14 cellular contexts compared by ENCODE assay signal in the genomic region with DNA sequence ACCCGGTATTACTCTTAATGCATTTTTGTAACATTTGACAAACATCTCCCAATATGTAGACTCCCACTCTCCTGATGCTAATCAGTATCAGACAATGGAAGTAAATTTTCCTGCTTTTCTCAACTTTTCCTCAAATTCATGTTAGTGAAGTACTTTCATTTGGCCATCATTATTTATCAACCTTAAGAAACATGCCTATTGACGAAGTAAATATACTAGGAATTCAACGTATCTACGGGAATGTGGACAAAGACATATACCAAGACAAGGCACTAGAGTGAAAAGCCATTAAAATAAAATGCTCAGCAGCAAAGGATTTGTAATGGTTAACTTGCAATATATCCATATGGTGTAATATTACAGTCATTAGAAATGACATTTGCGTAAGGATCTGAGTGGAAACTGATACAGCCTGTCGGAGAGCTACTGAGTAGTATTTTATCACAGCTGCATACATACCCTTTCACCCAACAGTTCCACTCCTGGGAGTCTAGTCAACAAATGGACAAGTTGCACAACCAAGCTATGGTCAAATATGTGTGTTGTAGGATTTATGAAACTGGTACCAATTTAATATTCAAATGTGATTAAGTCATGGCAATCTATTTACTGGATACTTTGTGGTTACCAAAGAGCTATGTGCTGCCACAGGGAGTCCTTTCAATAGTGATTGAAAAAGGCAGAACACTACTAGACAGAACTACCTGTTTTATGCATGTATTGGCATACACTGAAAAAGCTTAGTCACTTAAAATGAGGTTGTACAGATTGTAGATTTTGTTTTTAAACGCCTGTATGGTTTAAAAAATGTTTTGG. TPM values are rescaled to one million over a fixed set of nuclear protein-coding genes. Genes with fewer than 3 reads are reported as not detected.
A peak's percentile ranks its signal among the peaks of the same experiment; 100 is the strongest.
DNase-seq lines count a peak whose midpoint lies in the region; ATAC-seq and TF ChIP-seq lines count a peak whose summit lies in the region.
"Had no signal": no experiment of that assay in that cellular context is flagged by ENCODE, and none has a peak within 500 bp of the region (broad histone marks: within the 10 kb centered on the region; RNA-seq: fewer than 3 reads in every experiment).

No MANE protein-coding gene starts in this region.

- TF ChIP-seq CTCF in upper lobe of right lung (IDR thresholded peaks at IDR 0.05): no peak

- H3K9me3 ChIP-seq in upper lobe of right lung: no peaks in the 10 kb centered on the region
- H3K9me3 ChIP-seq: SJSA1 had no signal

- peaks cover 29% of the 10 kb centered on the region for H3K4me1 Mint-ChIP-seq in activated T-helper 2 cell treated with anti-CD3 and anti-CD28 coated beads, Interferon-gamma antibody, Interleukin-2, Interleukin-4, amounts not matched to agents 10 μg/mL and 5 μg/mL and 100 μg/mL, durations not matched to agents 14 hours and 24 hours and 36 hours (ENCODE audit: low read depth)

- H3K27me3 ChIP-seq in upper lobe of right lung: no peaks in the 10 kb centered on the region
- H3K27me3 ChIP-seq: SJSA1 had no signal

- H3K4me1 ChIP-seq in upper lobe of right lung: no peaks in the 10 kb centered on the region
- H3K4me1 ChIP-seq: SJSA1 had no signal

- peaks cover 59% of the 10 kb centered on the region for H3K36me3 Mint-ChIP-seq in activated T-helper 2 cell treated with anti-CD3 and anti-CD28 coated beads, Interferon-gamma antibody, Interleukin-2, Interleukin-4, amounts not matched to agents 10 μg/mL and 5 μg/mL and 100 μg/mL, durations not matched to agents 14 hours and 24 hours and 36 hours (ENCODE audit: low read depth)

- DNase-seq in Right ventricle myocardium inferior (ENCODE audit: missing footprints) (no peak), cardiac septum (ENCODE audit: low spot score) (no peak), left colon (no peak), upper lobe of right lung (no peak), HuH-7.5 (ENCODE audit: low spot score) (no peak), SHP77 (lab: John Stamatoyannopoulos, UW) (no peak)
- DNase-seq in activated T-helper 2 cell treated with anti-CD3 and anti-CD28 coated beads, Interferon-gamma antibody, Interleukin-2, Interleukin-4, amounts not matched to agents 10 μg/mL and 5 μg/mL and 100 μg/mL, durations not matched to agents 14 hours and 24 hours and 36 hours (ENCODE audit: low spot score): no peak
- DNase-seq in stimulated activated CD4-positive, alpha-beta T cell treated with anti-CD3 and anti-CD28 coated beads, Interleukin-12 subunit alpha, Interleukin-12 subunit beta, amount 100 ng/mL, for 4 hours: no peak
- DNase-seq: activated CD4-positive, alpha-beta T cell treated with anti-CD3 and anti-CD28 coated beads for 1 hour; activated gamma-delta T cell treated with Interleukin-2 at 50 U/mL for 16 hours; NCI-H226; posterior cingulate gyrus had no signal

- H3K27ac ChIP-seq in upper lobe of right lung: no peak overlapping the region
- H3K27ac ChIP-seq: SJSA1 had no signal

- peak overlapping the region; percentile 24 for H3K27ac Mint-ChIP-seq in activated T-helper 2 cell treated with anti-CD3 and anti-CD28 coated beads, Interferon-gamma antibody, Interleukin-2, Interleukin-4, amounts not matched to agents 10 μg/mL and 5 μg/mL and 100 μg/mL, durations not matched to agents 14 hours and 24 hours and 36 hours

- ATAC-seq in Right ventricle myocardium inferior (peak; percentile 29), left colon (peak; percentile 17), upper lobe of right lung (peak; percentile 65)

- peaks cover 15% of the 10 kb centered on the region for H3K36me3 ChIP-seq in upper lobe of right lung

- H3K9me3 Mint-ChIP-seq in activated T-helper 2 cell treated with anti-CD3 and anti-CD28 coated beads, Interferon-gamma antibody, Interleukin-2, Interleukin-4, amounts not matched to agents 10 μg/mL and 5 μg/mL and 100 μg/mL, durations not matched to agents 14 hours and 24 hours and 36 hours: no peaks in the 10 kb centered on the region

- H3K27me3 Mint-ChIP-seq in activated T-helper 2 cell treated with anti-CD3 and anti-CD28 coated beads, Interferon-gamma antibody, Interleukin-2, Interleukin-4, amounts not matched to agents 10 μg/mL and 5 μg/mL and 100 μg/mL, durations not matched to agents 14 hours and 24 hours and 36 hours (ENCODE audit: low read depth): no peaks in the 10 kb centered on the region

- H3K4me3 Mint-ChIP-seq in activated T-helper 2 cell treated with anti-CD3 and anti-CD28 coated beads, Interferon-gamma antibody, Interleukin-2, Interleukin-4, amounts not matched to agents 10 μg/mL and 5 μg/mL and 100 μg/mL, durations not matched to agents 14 hours and 24 hours and 36 hours (ENCODE audit: low read depth): no peak overlapping the region

- no peak overlapping the region for H3K4me3 ChIP-seq in upper lobe of right lung
- H3K4me3 ChIP-seq: lung, SJSA1 had no signal

- intact Hi-C loops in Right ventricle myocardium inferior (cut with DNase I): no loop called here
- intact Hi-C loops in cardiac septum (cut with DNase I): no loop called here
- intact Hi-C loops in activated T-helper 2 cell treated with anti-CD3 and anti-CD28 coated beads, Interferon-gamma antibody, Interleukin-2, Interleukin-4, amounts not matched to agents 10 μg/mL and 5 μg/mL and 100 μg/mL, durations not matched to agents 14 hours and 24 hours and 36 hours (cut with micrococcal nuclease): no loop called here
- intact Hi-C loops in left colon (cut with DNase I, micrococcal nuclease): no loop called here
- intact Hi-C loops in upper lobe of right lung (cut with DNase I): no loop called here

RNA-seq across cellular contexts. Expression of gene NUDT4, which starts 26.5 kb away (rescaled TPM):
- total RNA-seq in Right ventricle myocardium inferior: 445 TPM
- total RNA-seq in cardiac septum: 116 TPM
- total RNA-seq in activated T-helper 2 cell treated with anti-CD3 and anti-CD28 coated beads, Interferon-gamma antibody, Interleukin-2, Interleukin-4, amounts not matched to agents 10 μg/mL and 5 μg/mL and 100 μg/mL, durations not matched to agents 14 hours and 24 hours and 36 hours: 92.0 and 93.9 TPM in 2 replicates
- total RNA-seq in left colon: 100 to 1,000 TPM; 103 to 124 TPM
- total RNA-seq in upper lobe of right lung: 52.2 TPM

RNA-seq across cellular contexts. Expression of gene UBE2N, which starts 37.6 kb away (rescaled TPM):
- total RNA-seq in Right ventricle myocardium inferior (87.1 TPM), cardiac septum (81.4 TPM), left colon (10 to 100 TPM; 73.1 to 83.5 TPM), upper lobe of right lung (65.9 TPM)
- 258 and 261 TPM in 2 replicates for total RNA-seq in activated T-helper 2 cell treated with anti-CD3 and anti-CD28 coated beads, Interferon-gamma antibody, Interleukin-2, Interleukin-4, amounts not matched to agents 10 μg/mL and 5 μg/mL and 100 μg/mL, durations not matched to agents 14 hours and 24 hours and 36 hours
